In genomic region chr3:192563417-192563816, GRCh38 we compare ENCODE assay signal across 8 cellular contexts.
"Had no signal": no experiment of that assay in that cellular context is flagged by ENCODE, and none has a peak within 500 bp of the region (broad histone marks: within the 10 kb centered on the region; RNA-seq: fewer than 3 reads in every experiment).

No MANE protein-coding gene starts in this region.

- H3K36me3 Mint-ChIP-seq: IgD-negative memory B cell had no signal

- H3K4me3 ChIP-seq: K562 had no signal

- DNase-seq: Karpas-422, KBM-7, KG1 had no signal

- H3K27me3 Mint-ChIP-seq: IgD-negative memory B cell had no signal

- ATAC-seq: K562 had no signal

- H3K27ac ChIP-seq: HL-60, KMS-11 had no signal

- H3K9me3 Mint-ChIP-seq: IgD-negative memory B cell had no signal

- H3K9ac ChIP-seq: KMS-11 had no signal

- H3K4me3 Mint-ChIP-seq: IgD-negative memory B cell had no signal

- H3K4me2 ChIP-seq: KMS-11 had no signal

- FAIRE-seq: HTR-8/SVneo, K562 had no signal
